ENCODE assay signal across 1 cellular context in genomic region chr20:57834306-57834863, GRCh38.
TF ChIP-seq lines count a peak whose summit lies in the region.

No MANE protein-coding gene starts in this region.

TF ChIP-seq in GM23338, 12 proteins besides CTCF, POLR2A, EP300 and RAD21 (continued from another document):
- TF ChIP-seq ZNF462 (CRISPR knock-in tag; IDR thresholded peaks at IDR 0.05) = no peak
- no peak for TF ChIP-seq STAT1 (IDR thresholded peaks at IDR 0.05; ENCODE audit: unreplicated experiment)
- no peak for TF ChIP-seq ZNF331 (CRISPR knock-in tag; IDR thresholded peaks at IDR 0.05; ENCODE audit: low read depth)
- no peak for TF ChIP-seq ETS1 (IDR thresholded peaks at IDR 0.05)
